ENCODE assay signal across 26 cellular contexts in the genomic region with DNA sequence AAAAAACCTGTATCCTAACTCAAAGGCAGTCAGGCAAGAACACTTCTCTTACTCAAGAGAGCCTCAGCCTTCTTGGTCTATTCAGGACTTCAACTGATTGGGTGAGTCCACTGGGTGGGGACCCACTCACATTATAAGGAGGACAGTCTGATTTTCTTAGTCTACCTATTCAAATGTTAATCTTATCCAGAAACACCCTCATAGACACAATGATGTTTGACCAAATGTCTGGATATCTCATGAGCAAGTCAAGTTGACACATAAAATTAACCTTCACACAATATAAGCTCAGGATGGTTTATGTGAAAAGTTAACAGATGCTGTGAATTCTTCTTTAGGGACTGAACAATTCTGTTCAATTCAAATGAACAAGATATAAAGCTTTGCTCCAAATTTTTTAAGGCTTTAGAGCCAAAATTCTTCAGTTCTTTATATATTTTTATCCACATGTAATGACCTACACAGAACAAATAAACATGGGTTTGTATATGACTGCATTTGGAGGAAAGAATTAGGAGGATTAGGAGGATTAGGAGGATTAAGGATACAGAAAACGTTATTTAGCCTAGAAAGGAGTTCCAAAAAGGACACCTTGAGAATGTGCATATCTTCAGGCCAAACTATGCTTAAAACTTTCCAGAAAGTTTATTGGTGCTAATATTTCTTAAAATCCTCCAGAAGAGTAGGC. TPM values are rescaled to one million over a fixed set of nuclear protein-coding genes. Genes with fewer than 3 reads are reported as not detected.
DNase-seq lines count a peak whose midpoint lies in the region; ATAC-seq and TF ChIP-seq lines count a peak whose summit lies in the region.
"Had no signal": no experiment of that assay in that cellular context is flagged by ENCODE, and none has a peak within 500 bp of the region (broad histone marks: within the 10 kb centered on the region; RNA-seq: fewer than 3 reads in every experiment).

No MANE protein-coding gene starts in this region.

- H4K20me1 ChIP-seq in smooth muscle cell (ENCODE audit: low read depth): no peaks in the 10 kb centered on the region
- H4K20me1 ChIP-seq: BLaER1 treated with 17β-estradiol and CSF1 and Interleukin-3, amounts not matched to agents 10 nM and 100 nM had no signal

- H3K27me3 Mint-ChIP-seq in chondrocyte (ENCODE audit: low read depth): peaks cover 17% of the 10 kb centered on the region

- H3K9me3 ChIP-seq in left ventricle myocardium inferior (replicated peaks): no peaks in the 10 kb centered on the region
- H3K9me3 ChIP-seq in ectodermal cell (ENCODE audit: control insufficient read depth, low read length): no peaks in the 10 kb centered on the region
- H3K9me3 ChIP-seq in smooth muscle cell (replicated peaks; ENCODE audit: low read depth): no peaks in the 10 kb centered on the region
- no peaks in the 10 kb centered on the region for H3K9me3 ChIP-seq in esophagus squamous epithelium
- H3K9me3 ChIP-seq: BLaER1 treated with 17β-estradiol and CSF1 and Interleukin-3, amounts not matched to agents 10 nM and 100 nM had no signal

- peak overlapping the region; percentile 28 for H2AFZ ChIP-seq in smooth muscle cell (ENCODE audit: low read depth)
- H2AFZ ChIP-seq: GM23338 had no signal

- peak overlapping the region; percentile 70 for H3K4me2 ChIP-seq in smooth muscle cell
- H3K4me2 ChIP-seq: BLaER1 treated with 17β-estradiol and CSF1 and Interleukin-3, amounts not matched to agents 10 nM and 100 nM had no signal

- WGBS in ectodermal cell, 2 experiments: 21 to 60% methylated on average over 1 of the region's 1 CpG
- WGBS in smooth muscle cell (ENCODE audit: low lambda C conversion rate): 13% methylated on average over 1 of the region's 1 CpG
- 7 to 8% methylated on average over 1 of the region's 1 CpG for WGBS in esophagus squamous epithelium, 2 donors

- H3K9ac ChIP-seq in smooth muscle cell (ENCODE audit: low read depth): peak overlapping the region; percentile 89
- H3K9ac ChIP-seq: BLaER1 treated with 17β-estradiol and CSF1 and Interleukin-3, amounts not matched to agents 10 nM and 100 nM had no signal

- DNase-seq in left ventricle myocardium inferior (no peak), left cardiac atrium (no peak), NCI-H524 treated with DMSO at 0.1 percent for 48 hours (lab: John Stamatoyannopoulos, UW) (peak; percentile 61), smooth muscle cell (lab: John Stamatoyannopoulos, UW; ENCODE audit: unreplicated experiment) (no peak), chondrocyte (ENCODE audit: low spot score) (no peak), esophagus squamous epithelium (lab: John Stamatoyannopoulos, UW) (no peak), NCI-H2107 treated with DMSO at 0.1 percent for 48 hours (lab: John Stamatoyannopoulos, UW; ENCODE audit: unreplicated experiment) (no peak)
- DNase-seq: CD4-positive, alpha-beta T cell; DMS53; NCI-H1048; NCI-H1417; NCI-H1694; NCI-H2029 treated with DMSO at 0.1 percent for 48 hours; NCI-H226; NCI-H510A treated with DMSO at 0.1 percent for 48 hours; SIG-M5 had no signal

- intact Hi-C loops in left ventricle myocardium inferior (cut with micrococcal nuclease) (no loop called here), left cardiac atrium (cut with DNase I) (no loop called here), esophagus squamous epithelium (cut with DNase I) (no loop called here)

- no peaks in the 10 kb centered on the region for H3K9me3 Mint-ChIP-seq in chondrocyte (ENCODE audit: low read depth)
- H3K9me3 Mint-ChIP-seq: CD4-positive, alpha-beta T cell; GM23338 had no signal

- H3K27me3 ChIP-seq in left ventricle myocardium inferior (ENCODE audit: low read depth) (no peaks in the 10 kb centered on the region), ectodermal cell (ENCODE audit: control insufficient read depth, insufficient read depth, low read length, poor library complexity, severe bottlenecking) (no peaks in the 10 kb centered on the region), smooth muscle cell (ENCODE audit: low read depth) (no peaks in the 10 kb centered on the region), esophagus squamous epithelium (no peaks in the 10 kb centered on the region)
- H3K27me3 ChIP-seq: BLaER1 treated with 17β-estradiol and CSF1 and Interleukin-3, amounts not matched to agents 10 nM and 100 nM had no signal

- no peak for ATAC-seq in left cardiac atrium
- ATAC-seq: HCT116, Panc1 had no signal

- H3K4me3 ChIP-seq in left ventricle myocardium inferior: no peak overlapping the region
- H3K4me3 ChIP-seq in ectodermal cell (ENCODE audit: insufficient read depth, low read depth, low read length): no peak overlapping the region
- H3K4me3 ChIP-seq in smooth muscle cell: no peak overlapping the region
- no peak overlapping the region for H3K4me3 ChIP-seq in esophagus squamous epithelium
- H3K4me3 ChIP-seq: BLaER1 treated with 17β-estradiol and CSF1 and Interleukin-3, amounts not matched to agents 10 nM and 100 nM; GM23338; SK-N-MC had no signal

- H3K36me3 ChIP-seq in left ventricle myocardium inferior (no peaks in the 10 kb centered on the region), ectodermal cell (ENCODE audit: control insufficient read depth, insufficient read depth, low read length) (no peaks in the 10 kb centered on the region), smooth muscle cell (ENCODE audit: low read depth) (no peaks in the 10 kb centered on the region), esophagus squamous epithelium (no peaks in the 10 kb centered on the region)
- H3K36me3 ChIP-seq: BLaER1 treated with 17β-estradiol and CSF1 and Interleukin-3, amounts not matched to agents 10 nM and 100 nM had no signal

- H3K27ac ChIP-seq in left ventricle myocardium inferior (replicated peaks): peak overlapping the region; percentile 78
- H3K27ac ChIP-seq in ectodermal cell (ENCODE audit: insufficient read depth, low read depth, low read length, poor library complexity, severe bottlenecking): peak overlapping the region; percentile 70
- peak overlapping the region; percentile 97 for H3K27ac ChIP-seq in smooth muscle cell (ENCODE audit: low read depth)
- no peak overlapping the region for H3K27ac ChIP-seq in esophagus squamous epithelium
- H3K27ac ChIP-seq: BLaER1 treated with 17β-estradiol and CSF1 and Interleukin-3, amounts not matched to agents 10 nM and 100 nM; HL-60; RWPE1; SK-N-MC had no signal

- TF ChIP-seq CTCF in left ventricle myocardium inferior (IDR thresholded peaks at IDR 0.05; ENCODE audit: borderline replicate concordance) (no peak), smooth muscle cell (IDR thresholded peaks at IDR 0.05; ENCODE audit: borderline replicate concordance, insufficient read depth, poor library complexity, severe bottlenecking) (no peak), chondrocyte (IDR thresholded peaks at IDR 0.05) (no peak), esophagus squamous epithelium (IDR thresholded peaks at IDR 0.05) (no peak)

- H3K27ac Mint-ChIP-seq in chondrocyte (ENCODE audit: unreplicated experiment): no peak overlapping the region
- H3K27ac Mint-ChIP-seq: CD4-positive, alpha-beta T cell; GM23338 had no signal

- H3K36me3 Mint-ChIP-seq in chondrocyte (ENCODE audit: low read depth): no peaks in the 10 kb centered on the region

- no peaks in the 10 kb centered on the region for H3K79me2 ChIP-seq in smooth muscle cell (ENCODE audit: low read depth)

- TF ChIP-seq POLR2A in esophagus squamous epithelium (IDR thresholded peaks at IDR 0.05): no peak

- H3K4me1 ChIP-seq in left ventricle myocardium inferior: peaks cover 10% of the 10 kb centered on the region
- peaks cover 12% of the 10 kb centered on the region for H3K4me1 ChIP-seq in ectodermal cell (ENCODE audit: control insufficient read depth, insufficient read depth, low read length)
- peaks cover 23% of the 10 kb centered on the region for H3K4me1 ChIP-seq in smooth muscle cell (ENCODE audit: low read depth)
- no peaks in the 10 kb centered on the region for H3K4me1 ChIP-seq in esophagus squamous epithelium
- H3K4me1 ChIP-seq: BLaER1 treated with 17β-estradiol and CSF1 and Interleukin-3, amounts not matched to agents 10 nM and 100 nM had no signal

- H3F3A ChIP-seq in smooth muscle cell (ENCODE audit: low read depth): no peaks in the 10 kb centered on the region

- no peak overlapping the region for H3K4me3 Mint-ChIP-seq in chondrocyte (ENCODE audit: unreplicated experiment)
- H3K4me3 Mint-ChIP-seq: CD4-positive, alpha-beta T cell; GM23338 had no signal

- H3K4me1 Mint-ChIP-seq in chondrocyte (ENCODE audit: low read depth): no peaks in the 10 kb centered on the region

RNA-seq across cellular contexts. Expression of gene LAMA2, which starts 35.3 kb away (rescaled TPM):
- 185 TPM for total RNA-seq in left ventricle myocardium inferior
- total RNA-seq in left cardiac atrium: 100 to 1,000 TPM; 120 to 125 TPM
- polyA plus RNA-seq in ectodermal cell (2013, experiment 1 of 4): 0.39 TPM
- 0.68 TPM for polyA plus RNA-seq in ectodermal cell (2013, experiment 2 of 4)
- 0.37 TPM for polyA plus RNA-seq in ectodermal cell (2013, experiment 3 of 4)
- 0.73 TPM for polyA plus RNA-seq in ectodermal cell (2013, experiment 4 of 4)
- 92.9 and 124 TPM in 2 replicates for total RNA-seq in smooth muscle cell
- 21.7 and 23.2 TPM in 2 replicates for polyA plus RNA-seq in smooth muscle cell
- total RNA-seq in chondrocyte: 1.9 to 9.8 TPM (median 2.5 TPM) in 3 replicates
- 100 to 1,000 TPM in 1 of 4 donors, 10 to 100 TPM in 1, 1 to 10 TPM in 2; 1.7 to 112 (median 19.6) TPM for total RNA-seq in esophagus squamous epithelium
- total RNA-seq: G401, OCI-LY7 had no signal

Comparison
In these comparisons a context has a peak if more than half of its experiments do, and no peak if none do; other contexts are left out.
1. H3K27ac ChIP-seq: peak in left ventricle myocardium inferior (single experiment), ectodermal cell (single experiment) and smooth muscle cell (single experiment); none in esophagus squamous epithelium (0 of 4).